ENCODE assay signal across 12 cellular contexts in the genomic region with DNA sequence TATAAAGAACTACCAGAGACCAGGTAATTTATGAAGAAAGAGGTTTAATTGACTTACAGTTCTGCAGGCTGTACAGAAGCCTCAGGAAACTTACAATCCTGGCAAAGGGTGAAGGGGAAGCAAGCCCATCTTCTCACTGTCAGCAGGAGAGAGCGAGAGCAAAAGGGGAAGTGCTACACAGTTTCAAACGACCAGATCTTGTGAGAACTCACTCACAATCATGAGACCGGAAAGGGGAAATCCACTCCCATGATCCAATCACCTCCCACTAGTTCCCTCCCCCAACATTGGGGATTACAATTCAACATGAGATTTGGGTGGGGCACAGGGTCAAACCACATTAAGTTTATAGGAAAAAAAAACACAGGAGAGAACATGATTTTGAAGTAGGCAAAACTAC.
DNase-seq lines count a peak whose midpoint lies in the region; ATAC-seq lines count a peak whose summit lies in the region.
"Had no signal": no experiment of that assay in that cellular context is flagged by ENCODE, and none has a peak within 500 bp of the region (broad histone marks: within the 10 kb centered on the region; RNA-seq: fewer than 3 reads in every experiment).

No MANE protein-coding gene starts in this region.

- ATAC-seq in GM18502 (IDR thresholded peaks at IDR 0.05; ENCODE audit: poor library complexity, unreplicated experiment) (peak; percentile 87), GM21576 (IDR thresholded peaks at IDR 0.05; ENCODE audit: unreplicated experiment) (peak; percentile 85)
- ATAC-seq: mucosa of descending colon had no signal

- DNase-seq in KG1 (lab: John Stamatoyannopoulos, UW) (peak; percentile 12), kidney tubule cell (ENCODE audit: low spot score) (peak; percentile 42), cortex of kidney (lab: John Stamatoyannopoulos, UW) (no peak), GM19240 (ENCODE audit: insufficient read length, low spot score) (no peak), AG20443 (ENCODE audit: low spot score) (no peak), glomerular visceral epithelial cell (ENCODE audit: extremely low spot score) (no peak)
- DNase-seq: activated gamma-delta T cell, colonic mucosa, DMS53, mucosa of descending colon had no signal

Comparison
In these comparisons a context has a peak if more than half of its experiments do, and no peak if none do; other contexts are left out.
1. DNase-seq: peak in KG1 (single experiment) and kidney tubule cell (single experiment); none in cortex of kidney (single experiment), GM19240 (single experiment), AG20443 (single experiment) and glomerular visceral epithelial cell (single experiment).